ENCODE assay signal across 8 cellular contexts in the genomic region with DNA sequence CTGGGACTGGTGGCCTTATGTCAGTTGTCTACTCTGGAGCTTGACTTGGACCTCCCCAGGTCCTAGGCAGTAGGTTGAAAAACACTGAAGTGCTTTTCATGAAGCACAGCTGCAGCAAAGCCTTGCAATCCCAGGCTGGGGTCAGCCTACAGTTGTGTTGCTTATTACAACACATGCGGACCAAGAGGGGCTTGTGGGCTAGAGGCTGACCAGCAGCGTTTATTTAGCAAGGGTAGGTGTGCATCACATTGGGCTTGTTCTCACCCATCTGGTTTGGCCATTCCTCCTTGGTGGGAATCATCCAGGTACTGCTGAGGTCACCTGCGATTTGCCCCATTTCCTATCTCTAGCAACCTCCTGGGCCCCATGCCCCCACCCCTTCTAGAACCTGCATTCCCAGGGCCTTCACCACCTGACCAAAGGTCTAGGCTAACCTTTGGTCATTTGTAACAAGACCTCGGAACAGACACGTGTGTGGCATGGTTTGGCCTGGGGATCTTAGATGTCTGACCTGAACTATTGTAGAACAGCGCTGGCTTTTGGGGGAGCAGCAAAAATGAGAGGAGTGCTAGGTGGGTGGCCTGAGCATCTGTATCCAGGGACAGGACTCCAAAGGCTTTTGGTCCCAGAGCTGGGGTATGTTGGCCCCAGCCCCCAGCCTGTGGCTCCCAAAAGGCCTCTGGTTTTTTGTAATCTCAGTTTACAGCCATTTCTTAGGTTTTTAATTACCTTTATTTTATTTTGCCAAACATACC. TPM values are rescaled to one million over a fixed set of nuclear protein-coding genes. Genes with fewer than 3 reads are reported as not detected.
DNase-seq lines count a peak whose midpoint lies in the region; ATAC-seq, FAIRE-seq and TF ChIP-seq lines count a peak whose summit lies in the region.

No MANE protein-coding gene starts in this region.

- in situ Hi-C loops in GM13976 (cut with MboI; ENCODE audit: low sequenced_read_pairs, unreplicated experiment), result no loop called here

- TF ChIP-seq POLR2A in GM19099 (IDR thresholded peaks at IDR 0.05; ENCODE audit: extremely low read depth, insufficient read length, low read depth), result peak; percentile 47

- TF ChIP-seq CTCF in BE2C (IDR thresholded peaks at IDR 0.05; ENCODE audit: low read depth, low read length), result no peak
- no peak for TF ChIP-seq CTCF in foreskin fibroblast (IDR thresholded peaks at IDR 0.05; ENCODE audit: low read depth, low read length)
- TF ChIP-seq CTCF in GM13976 (IDR thresholded peaks at IDR 0.05; ENCODE audit: borderline replicate concordance, control extremely low read depth, extremely low read depth, insufficient read depth, missing control alignments), result no peak

- no peaks in the 10 kb centered on the region for H3K9me3 ChIP-seq in BE2C

- DNase-seq in BE2C (peak; percentile 37), foreskin fibroblast (peak; percentile 19 to 50), HTR-8/SVneo (ENCODE audit: insufficient read length, low spot score) (no peak), NCI-H446 treated with DMSO at 0.1 percent for 48 hours (lab: John Stamatoyannopoulos, UW) (no peak), GM13976 (ENCODE audit: low spot score) (no peak), NCI-H2171 treated with DMSO at 0.1 percent for 48 hours (lab: John Stamatoyannopoulos, UW) (no peak)

- H3K36me3 ChIP-seq in BE2C, result peaks cover 33% of the 10 kb centered on the region

- no peak for FAIRE-seq in HTR-8/SVneo (lab: Jason Lieb, UNC)

- no peaks in the 10 kb centered on the region for H3K4me1 ChIP-seq in BE2C

- peak; percentile 1; the same call in 1 of the 3 replicates for ATAC-seq in SK-N-SH treated with all-trans-retinoic acid at 6 μM for 48 hours

- 0 out of 2 replicates have a peak, but pooled peaks cover 2% of the 10 kb centered on the region for H3K27me3 ChIP-seq in BE2C

- H3K4me3 ChIP-seq in BE2C (ENCODE audit: low read depth, low read length) (no peak overlapping the region), foreskin fibroblast (ENCODE audit: low read depth in 1 of 2, low read length in 2 of 2) (no peak overlapping the region)

TF ChIP-seq in SK-N-SH treated with all-trans-retinoic acid at 6 μM for 48 hours, 23 proteins besides CTCF, POLR2A, EP300 and RAD21:
- TF ChIP-seq, protein P1, sequence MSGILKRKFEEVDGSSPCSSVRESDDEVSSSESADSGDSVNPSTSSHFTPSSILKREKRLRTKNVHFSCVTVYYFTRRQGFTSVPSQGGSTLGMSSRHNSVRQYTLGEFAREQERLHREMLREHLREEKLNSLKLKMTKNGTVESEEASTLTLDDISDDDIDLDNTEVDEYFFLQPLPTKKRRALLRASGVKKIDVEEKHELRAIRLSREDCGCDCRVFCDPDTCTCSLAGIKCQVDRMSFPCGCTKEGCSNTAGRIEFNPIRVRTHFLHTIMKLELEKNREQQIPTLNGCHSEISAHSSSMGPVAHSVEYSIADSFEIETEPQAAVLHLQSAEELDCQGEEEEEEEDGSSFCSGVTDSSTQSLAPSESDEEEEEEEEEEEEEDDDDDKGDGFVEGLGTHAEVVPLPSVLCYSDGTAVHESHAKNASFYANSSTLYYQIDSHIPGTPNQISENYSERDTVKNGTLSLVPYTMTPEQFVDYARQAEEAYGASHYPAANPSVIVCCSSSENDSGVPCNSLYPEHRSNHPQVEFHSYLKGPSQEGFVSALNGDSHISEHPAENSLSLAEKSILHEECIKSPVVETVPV (CRISPR knock-in tag; IDR thresholded peaks at IDR 0.05), result 0 out of 2 replicates have a peak, but pooled peaks have one; percentile 69
- TF ChIP-seq, protein P2, sequence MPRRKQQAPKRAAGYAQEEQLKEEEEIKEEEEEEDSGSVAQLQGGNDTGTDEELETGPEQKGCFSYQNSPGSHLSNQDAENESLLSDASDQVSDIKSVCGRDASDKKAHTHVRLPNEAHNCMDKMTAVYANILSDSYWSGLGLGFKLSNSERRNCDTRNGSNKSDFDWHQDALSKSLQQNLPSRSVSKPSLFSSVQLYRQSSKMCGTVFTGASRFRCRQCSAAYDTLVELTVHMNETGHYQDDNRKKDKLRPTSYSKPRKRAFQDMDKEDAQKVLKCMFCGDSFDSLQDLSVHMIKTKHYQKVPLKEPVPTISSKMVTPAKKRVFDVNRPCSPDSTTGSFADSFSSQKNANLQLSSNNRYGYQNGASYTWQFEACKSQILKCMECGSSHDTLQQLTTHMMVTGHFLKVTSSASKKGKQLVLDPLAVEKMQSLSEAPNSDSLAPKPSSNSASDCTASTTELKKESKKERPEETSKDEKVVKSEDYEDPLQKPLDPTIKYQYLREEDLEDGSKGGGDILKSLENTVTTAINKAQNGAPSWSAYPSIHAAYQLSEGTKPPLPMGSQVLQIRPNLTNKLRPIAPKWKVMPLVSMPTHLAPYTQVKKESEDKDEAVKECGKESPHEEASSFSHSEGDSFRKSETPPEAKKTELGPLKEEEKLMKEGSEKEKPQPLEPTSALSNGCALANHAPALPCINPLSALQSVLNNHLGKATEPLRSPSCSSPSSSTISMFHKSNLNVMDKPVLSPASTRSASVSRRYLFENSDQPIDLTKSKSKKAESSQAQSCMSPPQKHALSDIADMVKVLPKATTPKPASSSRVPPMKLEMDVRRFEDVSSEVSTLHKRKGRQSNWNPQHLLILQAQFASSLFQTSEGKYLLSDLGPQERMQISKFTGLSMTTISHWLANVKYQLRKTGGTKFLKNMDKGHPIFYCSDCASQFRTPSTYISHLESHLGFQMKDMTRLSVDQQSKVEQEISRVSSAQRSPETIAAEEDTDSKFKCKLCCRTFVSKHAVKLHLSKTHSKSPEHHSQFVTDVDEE (CRISPR knock-in tag; IDR thresholded peaks at IDR 0.05), result no peak
- TF ChIP-seq ESRRG (CRISPR knock-in tag; IDR thresholded peaks at IDR 0.05), result 0 out of 2 replicates have a peak, but pooled peaks have one; percentile 28
- no peak for TF ChIP-seq BACH2 (CRISPR knock-in tag; IDR thresholded peaks at IDR 0.05; ENCODE audit: borderline replicate concordance)
- TF ChIP-seq ZNF565 (CRISPR knock-in tag; conservative IDR thresholded peaks at IDR 0.05; ENCODE audit: low read depth), result no peak
- TF ChIP-seq, protein P3, sequence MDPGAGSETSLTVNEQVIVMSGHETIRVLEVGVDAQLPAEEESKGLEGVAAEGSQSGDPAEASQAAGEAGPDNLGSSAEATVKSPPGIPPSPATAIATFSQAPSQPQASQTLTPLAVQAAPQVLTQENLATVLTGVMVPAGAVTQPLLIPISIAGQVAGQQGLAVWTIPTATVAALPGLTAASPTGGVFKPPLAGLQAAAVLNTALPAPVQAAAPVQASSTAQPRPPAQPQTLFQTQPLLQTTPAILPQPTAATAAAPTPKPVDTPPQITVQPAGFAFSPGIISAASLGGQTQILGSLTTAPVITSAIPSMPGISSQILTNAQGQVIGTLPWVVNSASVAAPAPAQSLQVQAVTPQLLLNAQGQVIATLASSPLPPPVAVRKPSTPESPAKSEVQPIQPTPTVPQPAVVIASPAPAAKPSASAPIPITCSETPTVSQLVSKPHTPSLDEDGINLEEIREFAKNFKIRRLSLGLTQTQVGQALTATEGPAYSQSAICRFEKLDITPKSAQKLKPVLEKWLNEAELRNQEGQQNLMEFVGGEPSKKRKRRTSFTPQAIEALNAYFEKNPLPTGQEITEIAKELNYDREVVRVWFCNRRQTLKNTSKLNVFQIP (CRISPR knock-in tag; IDR thresholded peaks at IDR 0.05; ENCODE audit: borderline replicate concordance, low read depth), result no peak
- TF ChIP-seq ZFP3 (CRISPR knock-in tag; IDR thresholded peaks at IDR 0.05), result no peak
- no peak for TF ChIP-seq CSDC2 (CRISPR knock-in tag; IDR thresholded peaks at IDR 0.05)
- 0 out of 2 replicates have a peak, but pooled peaks have one; percentile 46 for TF ChIP-seq RARB (CRISPR knock-in tag; IDR thresholded peaks at IDR 0.05)
- TF ChIP-seq ZNF70 (CRISPR knock-in tag; IDR thresholded peaks at IDR 0.05), result no peak
- TF ChIP-seq ZNF8 (CRISPR knock-in tag; IDR thresholded peaks at IDR 0.05), result no peak
- TF ChIP-seq ZFP30 (CRISPR knock-in tag; IDR thresholded peaks at IDR 0.05), result 0 out of 2 replicates have a peak, but pooled peaks have one; percentile 3
- TF ChIP-seq ZC3H10 (CRISPR knock-in tag; IDR thresholded peaks at IDR 0.05), result peak; percentile 48; the same call in 1 of the 2 replicates
- no peak for TF ChIP-seq ISL1 (CRISPR knock-in tag; IDR thresholded peaks at IDR 0.05)
- no peak; the same call in 1 of the 2 replicates for TF ChIP-seq GLIS3 (CRISPR knock-in tag; IDR thresholded peaks at IDR 0.05)
- TF ChIP-seq, protein P4, sequence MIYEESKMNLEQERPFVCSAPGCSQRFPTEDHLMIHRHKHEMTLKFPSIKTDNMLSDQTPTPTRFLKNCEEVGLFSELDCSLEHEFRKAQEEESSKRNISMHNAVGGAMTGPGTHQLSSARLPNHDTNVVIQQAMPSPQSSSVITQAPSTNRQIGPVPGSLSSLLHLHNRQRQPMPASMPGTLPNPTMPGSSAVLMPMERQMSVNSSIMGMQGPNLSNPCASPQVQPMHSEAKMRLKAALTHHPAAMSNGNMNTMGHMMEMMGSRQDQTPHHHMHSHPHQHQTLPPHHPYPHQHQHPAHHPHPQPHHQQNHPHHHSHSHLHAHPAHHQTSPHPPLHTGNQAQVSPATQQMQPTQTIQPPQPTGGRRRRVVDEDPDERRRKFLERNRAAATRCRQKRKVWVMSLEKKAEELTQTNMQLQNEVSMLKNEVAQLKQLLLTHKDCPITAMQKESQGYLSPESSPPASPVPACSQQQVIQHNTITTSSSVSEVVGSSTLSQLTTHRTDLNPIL (CRISPR knock-in tag; IDR thresholded peaks at IDR 0.05; ENCODE audit: low read depth), result peak; percentile 50
- TF ChIP-seq ARNTL (CRISPR knock-in tag; IDR thresholded peaks at IDR 0.05; ENCODE audit: borderline replicate concordance, low read depth), result 0 out of 2 replicates have a peak, but pooled peaks have one; percentile 6
- no peak for TF ChIP-seq OSR1 (CRISPR knock-in tag; IDR thresholded peaks at IDR 0.05)

RNA-seq across cellular contexts. Expression of a gene that starts 3.0 kb away (rescaled TPM):
- 1,809 TPM for polyA plus RNA-seq in BE2C (2012; ENCODE audit: insufficient read depth, insufficient read length, low read depth)

RNA-seq across cellular contexts. Expression of a gene that starts 7.8 kb away (rescaled TPM):
- polyA plus RNA-seq in BE2C (2012; ENCODE audit: insufficient read depth, insufficient read length, low read depth), result 20.5 TPM

RNA-seq across cellular contexts. Expression of a gene that starts 10.1 kb away (rescaled TPM):
- polyA plus RNA-seq in BE2C (2012; ENCODE audit: insufficient read depth, insufficient read length, low read depth), result 35.5 TPM

RNA-seq across cellular contexts. Expression of a gene that starts 22.1 kb away (rescaled TPM):
- 182 TPM for polyA plus RNA-seq in BE2C (2012; ENCODE audit: insufficient read depth, insufficient read length, low read depth)

RNA-seq across cellular contexts. Expression of a gene that starts 26.8 kb away (rescaled TPM):
- polyA plus RNA-seq in BE2C (2012; ENCODE audit: insufficient read depth, insufficient read length, low read depth), result 487 TPM

Comparison
In these comparisons a context has a peak if more than half of its experiments do, and no peak if none do; other contexts are left out.
1. DNase-seq: peak in BE2C (single experiment) and foreskin fibroblast (2 of 2); none in HTR-8/SVneo (single experiment), NCI-H446 treated with DMSO at 0.1 percent for 48 hours (single experiment), GM13976 (single experiment) and NCI-H2171 treated with DMSO at 0.1 percent for 48 hours (single experiment).